In genomic region chr16:23509441-23509754, GRCh38 we compare ENCODE assay signal across 8 cellular contexts. TPM values are rescaled to one million over a fixed set of nuclear protein-coding genes. Genes with fewer than 3 reads are reported as not detected.
A peak's percentile ranks its signal among the peaks of the same experiment; 100 is the strongest.
DNase-seq lines count a peak whose midpoint lies in the region; ATAC-seq and TF ChIP-seq lines count a peak whose summit lies in the region.

No MANE protein-coding gene starts in this region.

- intact Hi-C loops in MCF 10A (cut with micrococcal nuclease), result no loop called here

- no peak for ATAC-seq in stimulated activated naive CD8-positive, alpha-beta T cell treated with anti-CD3 and anti-CD28 coated beads, Interleukin-15, Interleukin-2, amounts not matched to agents 100 U/mL and 50 U/mL, for 24 hours

- DNase-seq in stimulated activated naive CD8-positive, alpha-beta T cell treated with anti-CD3 and anti-CD28 coated beads, Interleukin-15, Interleukin-2, amounts not matched to agents 100 U/mL and 50 U/mL, for 24 hours, result no peak
- DNase-seq in MCF 10A (ENCODE audit: unreplicated experiment), result no peak
- DNase-seq in stimulated activated CD4-positive, alpha-beta T cell treated with anti-CD3 and anti-CD28 coated beads, Interleukin-12 subunit alpha, Interleukin-12 subunit beta, amount 100 ng/mL, for 4 hours, result no peak
- no peak for DNase-seq in 8988T
- DNase-seq in NCI-H2081 treated with DMSO at 0.1 percent for 48 hours (lab: John Stamatoyannopoulos, UW), result no peak
- DNase-seq in nucleus accumbens (lab: John Stamatoyannopoulos, UW), result no peak

- peaks cover 0 to 3% of the 10 kb centered on the region in 2 donors for H3K36me3 ChIP-seq in mucosa of rectum (ENCODE audit: control insufficient read depth in 2 of 2, insufficient read depth in 2 of 2, low read length in 2 of 2)

- peaks cover 61% of the 10 kb centered on the region for H3K4me1 Mint-ChIP-seq in stimulated activated naive CD8-positive, alpha-beta T cell treated with anti-CD3 and anti-CD28 coated beads, Interleukin-15, Interleukin-2, amounts not matched to agents 100 ng/mL and 50 ng/mL, for 24 hours (ENCODE audit: low read depth)
- H3K4me1 Mint-ChIP-seq in MCF 10A (ENCODE audit: insufficient read depth, unreplicated experiment), result peaks cover 25% of the 10 kb centered on the region

- BruUV-seq in MCF 10A (replicated peaks; lab: Mats Ljungman, UMichigan), result TSS peak; percentile 63

- H3K9me3 ChIP-seq in mucosa of rectum (ENCODE audit: control insufficient read depth in 2 of 2, low read length in 2 of 2), result no peaks in the 10 kb centered on the region

- H3K27me3 ChIP-seq in mucosa of rectum (ENCODE audit: control insufficient read depth in 2 of 2, insufficient read depth in 2 of 2, low read length in 2 of 2), result no peaks in the 10 kb centered on the region

- POLR2A ChIA-PET in MCF 10A (lab: Yijun Ruan, JAX), result interaction anchor here (0.6 to 2.6 kb wide), 8 partner anchors 9 to 510 kb away, joined by 3 to 20 read pairs (median 6); partner anchors contain the start of genes EARS2, PALB2 and UBFD1

- peaks cover 26% of the 10 kb centered on the region for H3K36me3 Mint-ChIP-seq in stimulated activated naive CD8-positive, alpha-beta T cell treated with anti-CD3 and anti-CD28 coated beads, Interleukin-15, Interleukin-2, amounts not matched to agents 100 ng/mL and 50 ng/mL, for 24 hours (ENCODE audit: low read depth)
- H3K36me3 Mint-ChIP-seq in MCF 10A (ENCODE audit: insufficient read depth, unreplicated experiment), result peaks cover 2% of the 10 kb centered on the region

- CTCF ChIA-PET in MCF 10A (lab: Yijun Ruan, JAX), result interaction anchor here (0.6 to 2.4 kb wide), 6 partner anchors 8 to 1019 kb away, joined by 3 to 11 read pairs (median 3); no protein-coding TSS in a partner anchor

- peaks cover 4% of the 10 kb centered on the region for H3K9me3 Mint-ChIP-seq in stimulated activated naive CD8-positive, alpha-beta T cell treated with anti-CD3 and anti-CD28 coated beads, Interleukin-15, Interleukin-2, amounts not matched to agents 100 ng/mL and 50 ng/mL, for 24 hours
- no peaks in the 10 kb centered on the region for H3K9me3 Mint-ChIP-seq in MCF 10A (ENCODE audit: unreplicated experiment)

- H3K4me3 Mint-ChIP-seq in stimulated activated naive CD8-positive, alpha-beta T cell treated with anti-CD3 and anti-CD28 coated beads, Interleukin-15, Interleukin-2, amounts not matched to agents 100 ng/mL and 50 ng/mL, for 24 hours, result peak overlapping the region; percentile 86
- peak overlapping the region; percentile 90 for H3K4me3 Mint-ChIP-seq in MCF 10A (ENCODE audit: unreplicated experiment)

- peak overlapping the region in 1 of 2 donors; percentile 3 for H3K27ac ChIP-seq in mucosa of rectum (ENCODE audit: low read depth in 2 of 2, low read length in 2 of 2)

- peak overlapping the region; percentile 59 to 80 for H3K4me3 ChIP-seq in mucosa of rectum (ENCODE audit: low read length in 2 of 2)

- TF ChIP-seq CTCF in MCF 10A (IDR thresholded peaks at IDR 0.05; ENCODE audit: unreplicated experiment), result no peak

- peak overlapping the region; percentile 88 for H3K27ac Mint-ChIP-seq in stimulated activated naive CD8-positive, alpha-beta T cell treated with anti-CD3 and anti-CD28 coated beads, Interleukin-15, Interleukin-2, amounts not matched to agents 100 ng/mL and 50 ng/mL, for 24 hours
- peak overlapping the region; percentile 46 for H3K27ac Mint-ChIP-seq in MCF 10A (ENCODE audit: low read depth, unreplicated experiment)

- peak overlapping the region; percentile 63 to 78 for H3K9ac ChIP-seq in mucosa of rectum (ENCODE audit: low read depth in 1 of 2, low read length in 2 of 2)

- H3K4me1 ChIP-seq in mucosa of rectum (ENCODE audit: control insufficient read depth in 2 of 2, insufficient read depth in 2 of 2, low read length in 2 of 2), result peaks cover 16 to 20% of the 10 kb centered on the region in 2 donors

- no peaks in the 10 kb centered on the region for H3K27me3 Mint-ChIP-seq in stimulated activated naive CD8-positive, alpha-beta T cell treated with anti-CD3 and anti-CD28 coated beads, Interleukin-15, Interleukin-2, amounts not matched to agents 100 ng/mL and 50 ng/mL, for 24 hours
- H3K27me3 Mint-ChIP-seq in MCF 10A (ENCODE audit: insufficient read depth, unreplicated experiment), result no peaks in the 10 kb centered on the region

RNA-seq across cellular contexts. Expression of gene GGA2, which starts 0.9 kb away (rescaled TPM):
- total RNA-seq in MCF 10A (2022), result 22.2 and 40.9 TPM in 2 replicates

RNA-seq across cellular contexts. Expression of gene EARS2, which starts 47.8 kb away (rescaled TPM):
- 24.4 and 32.8 TPM in 2 replicates for total RNA-seq in MCF 10A (2022)

RNA-seq across cellular contexts. Expression of gene UBFD1, which starts 48.1 kb away (rescaled TPM):
- 49.1 and 50.8 TPM in 2 replicates for total RNA-seq in MCF 10A (2022)

RNA-seq across cellular contexts. Expression of gene COG7, which starts 56.4 kb away (rescaled TPM):
- 10.0 and 16.7 TPM in 2 replicates for total RNA-seq in MCF 10A (2022)
